ENCODE assay signal across 8 cellular contexts in the genomic region with DNA sequence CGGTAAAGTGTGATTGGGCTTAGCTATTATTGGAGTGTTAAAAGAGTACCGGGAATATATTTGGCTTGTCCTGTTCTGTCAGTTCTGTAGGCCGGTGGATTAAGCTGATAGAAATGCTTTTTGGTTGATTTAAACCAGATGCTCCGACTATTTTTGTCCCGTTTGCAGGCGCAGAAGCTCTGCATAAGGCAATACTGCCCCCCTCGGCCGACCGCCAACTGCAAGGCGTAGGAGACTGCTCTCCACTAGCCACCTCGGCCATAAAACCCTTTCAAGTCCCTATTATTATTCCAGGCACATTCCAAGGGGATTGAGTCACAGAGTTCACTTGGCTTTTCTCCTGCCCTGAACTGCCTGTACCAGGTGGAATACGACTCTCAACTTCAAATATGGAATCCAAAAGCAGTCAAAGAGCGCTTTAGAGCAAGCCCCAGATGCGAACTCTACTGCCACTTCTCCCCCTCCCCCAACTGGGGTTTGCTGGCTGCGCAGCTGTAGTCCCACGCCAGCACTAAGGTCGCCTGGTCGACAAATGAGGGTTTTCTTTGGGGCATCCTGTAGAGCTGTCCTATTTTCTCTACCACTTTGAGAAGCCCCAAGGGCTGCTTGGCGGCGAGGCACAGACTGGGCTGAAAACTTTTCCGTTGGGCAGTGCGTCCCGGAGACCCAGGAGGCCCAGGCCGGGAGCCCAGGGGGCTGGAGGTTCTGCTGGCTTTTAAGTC.
A peak's percentile ranks its signal among the peaks of the same experiment; 100 is the strongest.
DNase-seq lines count a peak whose midpoint lies in the region; ATAC-seq and TF ChIP-seq lines count a peak whose summit lies in the region.

No MANE protein-coding gene starts in this region.

- H3K4me2 ChIP-seq in PC-9 (peak overlapping the region; percentile 85), fibroblast of lung (ENCODE audit: extremely low read depth, insufficient read depth, low read length) (peak overlapping the region; percentile 86)

- H3K4me1 Mint-ChIP-seq in naive thymus-derived CD4-positive, alpha-beta T cell: peaks cover 19 to 40% (median 26%) of the 10 kb centered on the region in 7 donors
- H3K4me1 Mint-ChIP-seq in stimulated activated memory B cell treated with anti-CD40 and anti-IgM and Interleukin-4, amounts not matched to agents 10 μg/mL and 1 μg/mL and 100 μg/mL, for 72 hours: peaks cover 16% of the 10 kb centered on the region

- H3K27me3 ChIP-seq in PC-9 (ENCODE audit: insufficient read depth, low read depth) (no peaks in the 10 kb centered on the region), fibroblast of lung (ENCODE audit: control insufficient read depth, insufficient read depth, low read length) (no peaks in the 10 kb centered on the region)
- H3K27me3 ChIP-seq in naive thymus-derived CD4-positive, alpha-beta T cell (ENCODE audit: control insufficient read depth in 2 of 2, insufficient read depth in 2 of 2, low read length in 2 of 2): no peaks in the 10 kb centered on the region

- H3K27ac Mint-ChIP-seq in naive thymus-derived CD4-positive, alpha-beta T cell: peak overlapping the region; percentile 79 to 95 (median 90)
- H3K27ac Mint-ChIP-seq in stimulated activated memory B cell treated with anti-CD40 and anti-IgM and Interleukin-4, amounts not matched to agents 10 μg/mL and 1 μg/mL and 100 μg/mL, for 72 hours: peak overlapping the region; percentile 88

- H3K36me3 ChIP-seq in PC-9 (ENCODE audit: low read depth): no peaks in the 10 kb centered on the region
- H3K36me3 ChIP-seq in fibroblast of lung (ENCODE audit: control insufficient read depth, insufficient read depth, low read length): no peaks in the 10 kb centered on the region
- H3K36me3 ChIP-seq in naive thymus-derived CD4-positive, alpha-beta T cell (ENCODE audit: control insufficient read depth in 2 of 3, insufficient read depth in 3 of 3, low read length in 3 of 3): no peaks in the 10 kb centered on the region

- H3K9me2 ChIP-seq in PC-9 (ENCODE audit: insufficient read depth): no peaks in the 10 kb centered on the region

- peak overlapping the region; percentile 67 for H3K9ac ChIP-seq in fibroblast of lung (ENCODE audit: insufficient read depth, low read length)

- TF ChIP-seq EP300 in Ishikawa (IDR thresholded peaks at IDR 0.05; ENCODE audit: borderline replicate concordance): peak; percentile 76

- peaks cover 0 to 3% (median 0%) of the 10 kb centered on the region in 5 donors for H3K27me3 Mint-ChIP-seq in naive thymus-derived CD4-positive, alpha-beta T cell
- H3K27me3 Mint-ChIP-seq in stimulated activated memory B cell treated with anti-CD40 and anti-IgM and Interleukin-4, amounts not matched to agents 10 μg/mL and 1 μg/mL and 100 μg/mL, for 72 hours: no peaks in the 10 kb centered on the region

- H3K9me3 Mint-ChIP-seq in naive thymus-derived CD4-positive, alpha-beta T cell: no peaks in the 10 kb centered on the region
- no peaks in the 10 kb centered on the region for H3K9me3 Mint-ChIP-seq in stimulated activated memory B cell treated with anti-CD40 and anti-IgM and Interleukin-4, amounts not matched to agents 10 μg/mL and 1 μg/mL and 100 μg/mL, for 72 hours

- BruUV-seq in PC-9 (replicated peaks; lab: Mats Ljungman, UMichigan): TSS peak; percentile 95

- H3K4me1 ChIP-seq in PC-9 (replicated peaks; ENCODE audit: insufficient read depth): peaks cover 24% of the 10 kb centered on the region
- H3K4me1 ChIP-seq in fibroblast of lung (ENCODE audit: control insufficient read depth, extremely low read depth, insufficient read depth, low read length): no peaks in the 10 kb centered on the region
- H3K4me1 ChIP-seq in naive thymus-derived CD4-positive, alpha-beta T cell (ENCODE audit: control insufficient read depth in 2 of 2, insufficient read depth in 2 of 2, low read length in 2 of 2): peaks cover 0 to 17% of the 10 kb centered on the region in 2 donors

- POLR2A ChIA-PET in PC-9 (lab: Charles Lee; ENCODE audit: unreplicated experiment): interaction anchor here (0.5 to 1.8 kb wide), 13 partner anchors 13 to 1363 kb away, joined by 3 to 17 read pairs (median 4); no protein-coding TSS in a partner anchor
- POLR2A ChIA-PET in naive thymus-derived CD4-positive, alpha-beta T cell (lab: Charles Lee): interaction anchor here (0.6 to 2.9 kb wide), 8 partner anchors 12 to 662 kb away, joined by 3 to 12 read pairs (median 3); partner anchors contain the start of genes JMJD1C, NRBF2 and REEP3

- H3K4me3 ChIP-seq in PC-9 (peak overlapping the region; percentile 76), fibroblast of lung (replicated peaks in 1 of 4; ENCODE audit: control extremely low read depth in 1 of 4, insufficient read depth in 1 of 4, low read depth in 3 of 4, low read length in 4 of 4) (peak overlapping the region; percentile 38 to 72 (median 54))
- H3K4me3 ChIP-seq in naive thymus-derived CD4-positive, alpha-beta T cell (ENCODE audit: low read length): peak overlapping the region; percentile 90

- TF ChIP-seq CTCF in PC-9 (conservative IDR thresholded peaks at IDR 0.05) (peak; percentile 86), fibroblast of lung (conservative IDR thresholded peaks at IDR 0.05 in 1 of 2, IDR thresholded peaks at IDR 0.05 in 1 of 2; ENCODE audit: low read depth in 1 of 2, low read length in 2 of 2) (peak; percentile 83 to 88)

- H2AFZ ChIP-seq in PC-9 (peak overlapping the region; percentile 94), fibroblast of lung (ENCODE audit: low read length) (peak overlapping the region; percentile 41)

- H3K79me2 ChIP-seq in PC-9 (ENCODE audit: low read depth) (no peaks in the 10 kb centered on the region), fibroblast of lung (ENCODE audit: control insufficient read depth, insufficient read depth, low read length) (no peaks in the 10 kb centered on the region)

- H3K27ac ChIP-seq in PC-9 (peak overlapping the region; percentile 78), fibroblast of lung (ENCODE audit: insufficient read depth, low read length) (peak overlapping the region; percentile 94)
- peak overlapping the region; percentile 69 for H3K27ac ChIP-seq in naive thymus-derived CD4-positive, alpha-beta T cell (ENCODE audit: low read depth, low read length)

- peaks cover 9% of the 10 kb centered on the region for H3F3A ChIP-seq in PC-9 (ENCODE audit: insufficient read depth, low read depth)

- peak; percentile 87 for TF ChIP-seq RAD21 in Ishikawa (IDR thresholded peaks at IDR 0.05; ENCODE audit: low read depth)

- DNase-seq in DMS53 (lab: John Stamatoyannopoulos, UW) (peak; percentile 96), PC-9 (peak; percentile 94 to 97), fibroblast of lung (ENCODE audit: low read depth in 2 of 2) (peak; percentile 99)
- DNase-seq in activated T-helper 1 cell treated with anti-CD3 and anti-CD28 coated beads, Interleukin-2, amount 50 U/mL, for 16 hours (ENCODE audit: low read depth in 1 of 2, low spot score in 1 of 2): peak; percentile 60
- peak; percentile 61 to 81 (median 78) for DNase-seq in naive thymus-derived CD4-positive, alpha-beta T cell

- H4K20me1 ChIP-seq in PC-9 (ENCODE audit: insufficient read depth) (no peaks in the 10 kb centered on the region), fibroblast of lung (ENCODE audit: control insufficient read depth, extremely low read depth, insufficient read depth, low read length) (no peaks in the 10 kb centered on the region)

- H3K36me3 Mint-ChIP-seq in naive thymus-derived CD4-positive, alpha-beta T cell: peaks cover 0 to 1% (median 0%) of the 10 kb centered on the region in 5 donors
- no peaks in the 10 kb centered on the region for H3K36me3 Mint-ChIP-seq in stimulated activated memory B cell treated with anti-CD40 and anti-IgM and Interleukin-4, amounts not matched to agents 10 μg/mL and 1 μg/mL and 100 μg/mL, for 72 hours

- intact Hi-C loops in PC-9 (cut with micrococcal nuclease; ENCODE audit: unreplicated experiment): loop anchor here (1.0 to 2.0 kb wide), 10 partner anchors 76 to 462 kb away; partner anchors contain the start of genes JMJD1C and REEP3
- intact Hi-C loops in naive thymus-derived CD4-positive, alpha-beta T cell (cut with micrococcal nuclease): loop anchor here (1.0 to 5.0 kb wide), 14 partner anchors 91 to 1877 kb away; partner anchors contain the start of genes EGR2 (in 2 of the 2), JMJD1C (in 2 of the 2) and NRBF2 (in 2 of the 2)

- CTCF ChIA-PET in PC-9 (lab: Charles Lee): interaction anchor here (0.6 to 2.1 kb wide), 5 partner anchors 19 to 463 kb away, joined by 3 to 9 read pairs (median 8); no protein-coding TSS in a partner anchor
- CTCF ChIA-PET in naive thymus-derived CD4-positive, alpha-beta T cell (lab: Charles Lee): interaction anchor here (0.5 to 7.6 kb wide), 20 partner anchors 9 to 1192 kb away, joined by 3 to 62 read pairs (median 4); no protein-coding TSS in a partner anchor

- H3K9me3 ChIP-seq in PC-9 (ENCODE audit: insufficient read depth, low read depth) (no peaks in the 10 kb centered on the region), fibroblast of lung (ENCODE audit: control insufficient read depth, insufficient read depth, low read depth, low read length) (no peaks in the 10 kb centered on the region)
- no peaks in the 10 kb centered on the region for H3K9me3 ChIP-seq in naive thymus-derived CD4-positive, alpha-beta T cell (ENCODE audit: control insufficient read depth in 2 of 3, low read length in 3 of 3)

- peak overlapping the region; percentile 87 to 98 (median 95) for H3K4me3 Mint-ChIP-seq in naive thymus-derived CD4-positive, alpha-beta T cell
- peak overlapping the region; percentile 99 for H3K4me3 Mint-ChIP-seq in stimulated activated memory B cell treated with anti-CD40 and anti-IgM and Interleukin-4, amounts not matched to agents 10 μg/mL and 1 μg/mL and 100 μg/mL, for 72 hours

- peak; percentile 46 for ATAC-seq in GM21619 (IDR thresholded peaks at IDR 0.05; ENCODE audit: unreplicated experiment)
- peak; percentile 81 for ATAC-seq in naive thymus-derived CD4-positive, alpha-beta T cell
- ATAC-seq in stimulated activated memory B cell treated with anti-CD40 and anti-IgM and Interleukin-4, amounts not matched to agents 10 μg/mL and 1 μg/mL and 100 μg/mL, for 72 hours: peak; percentile 79

TF ChIP-seq in Ishikawa, 13 proteins besides CTCF, POLR2A, EP300 and RAD21 (continues in another document):
- TF ChIP-seq CEBPB (IDR thresholded peaks at IDR 0.05) (peak; percentile 13; the same call in 1 of the 2 replicates), TCF12 (IDR thresholded peaks at IDR 0.05; ENCODE audit: low read depth) (peak; percentile 83), YY1 (IDR thresholded peaks at IDR 0.05; ENCODE audit: low read depth) (no peak)

Comparison
In these comparisons a context has a peak if more than half of its experiments do, and no peak if none do; other contexts are left out.
1. Peak in every context shown above with its lines: DNase-seq, ATAC-seq, H3K4me3 ChIP-seq and H3K27ac ChIP-seq.